ENCODE assay signal across 8 cellular contexts in genomic region chr17:60134396-60135159, GRCh38. TPM values are rescaled to one million over a fixed set of nuclear protein-coding genes. Genes with fewer than 3 reads are reported as not detected.
DNase-seq lines count a peak whose midpoint lies in the region; ATAC-seq and TF ChIP-seq lines count a peak whose summit lies in the region.

No MANE protein-coding gene starts in this region.

- H3K27me3 ChIP-seq in SK-N-SH (ENCODE audit: insufficient read depth) (no peaks in the 10 kb centered on the region), ectodermal cell (ENCODE audit: control insufficient read depth, insufficient read depth, low read length, poor library complexity, severe bottlenecking) (peaks cover 35% of the 10 kb centered on the region)

- peak overlapping the region; percentile 87 for H2AFZ ChIP-seq in SK-N-SH (ENCODE audit: low read depth)

- H3K9me3 ChIP-seq in SK-N-SH = no peaks in the 10 kb centered on the region
- no peaks in the 10 kb centered on the region for H3K9me3 ChIP-seq in ectodermal cell (ENCODE audit: control insufficient read depth, low read length)

- POLR2A ChIA-PET in SK-N-SH (lab: Yijun Ruan, JAX) = no interaction called here

- in situ Hi-C loops in G401 (cut with HindIII; ENCODE audit: low sequenced_read_pairs) = no loop called here

- H3K79me2 ChIP-seq in SK-N-SH (ENCODE audit: insufficient read depth) = peaks cover 34% of the 10 kb centered on the region

- H3F3A ChIP-seq in SK-N-SH (replicated peaks; ENCODE audit: insufficient read depth) = peaks cover 3% of the 10 kb centered on the region

- DNase-seq in AG10803 (ENCODE audit: low read depth) (peak; percentile 49), SK-N-SH (peak; percentile 69), midbrain (lab: John Stamatoyannopoulos, UW) (peak; percentile 0), G401 (ENCODE audit: low spot score) (no peak)

- H3K36me3 ChIP-seq in SK-N-SH (replicated peaks in 1 of 2; ENCODE audit: control insufficient read depth in 1 of 2, insufficient read depth in 2 of 2, low read length in 1 of 2) (peaks cover 0 to 10% of the 10 kb centered on the region in 2 experiments), ectodermal cell (ENCODE audit: control insufficient read depth, insufficient read depth, low read length) (no peaks in the 10 kb centered on the region), urinary bladder (ENCODE audit: insufficient read depth) (no peaks in the 10 kb centered on the region)

- H3K9me2 ChIP-seq in SK-N-SH = no peaks in the 10 kb centered on the region

- 15% methylated on average over 16 of the region's 16 CpGs for whole genome bisulfite sequencing in SK-N-SH (ENCODE audit: low lambda C conversion rate)
- 20 to 25% methylated on average over 13 to 16 of the region's 16 CpGs for WGBS in ectodermal cell, 2 experiments
- 9% methylated on average over 16 of the region's 16 CpGs for WGBS in urinary bladder

- TF ChIP-seq EP300 in SK-N-SH (IDR thresholded peaks at IDR 0.05; ENCODE audit: borderline replicate concordance in 1 of 2, low read depth in 1 of 2, low read length in 1 of 2) = no peak

- CTCF ChIA-PET in SK-N-SH (lab: Yijun Ruan, JAX) = interaction anchor here (0.8 to 1.8 kb wide), 3 partner anchors 8 to 56 kb away, joined by 4 to 11 read pairs (median 4); partner anchors contain the start of gene HEATR6

- TF ChIP-seq RAD21 in SK-N-SH (IDR thresholded peaks at IDR 0.05; ENCODE audit: low read length) = no peak

- ATAC-seq in GM21717 (IDR thresholded peaks at IDR 0.05; ENCODE audit: unreplicated experiment) = peak; percentile 21
- ATAC-seq in HG03159 (IDR thresholded peaks at IDR 0.05; ENCODE audit: unreplicated experiment) = no peak

- TF ChIP-seq CTCF in AG10803 (conservative IDR thresholded peaks at IDR 0.05; ENCODE audit: low read length) (no peak), SK-N-SH (IDR thresholded peaks at IDR 0.05) (no peak)

- peak overlapping the region; percentile 84 for H3K4me2 ChIP-seq in SK-N-SH

- peaks cover 2 to 20% of the 10 kb centered on the region in 2 experiments; a peak in 1 of 4 replicates for H3K4me1 ChIP-seq in SK-N-SH (ENCODE audit: control insufficient read depth in 1 of 2, insufficient read depth in 2 of 2, low read depth in 1 of 2, low read length in 1 of 2)
- peaks cover 4% of the 10 kb centered on the region for H3K4me1 ChIP-seq in ectodermal cell (ENCODE audit: control insufficient read depth, insufficient read depth, low read length)
- no peaks in the 10 kb centered on the region for H3K4me1 ChIP-seq in urinary bladder (ENCODE audit: insufficient read depth)

- H3K27ac ChIP-seq in SK-N-SH (ENCODE audit: low read depth in 2 of 2, low read length in 1 of 2) (peak overlapping the region; percentile 67 to 80), ectodermal cell (ENCODE audit: insufficient read depth, low read depth, low read length, poor library complexity, severe bottlenecking) (no peak overlapping the region), urinary bladder (ENCODE audit: low read depth) (no peak overlapping the region)

- H4K20me1 ChIP-seq in SK-N-SH (ENCODE audit: insufficient read depth) = no peaks in the 10 kb centered on the region

- H3K9ac ChIP-seq in SK-N-SH = peak overlapping the region; percentile 73

- peak overlapping the region; percentile 91 for H3K4me3 ChIP-seq in AG10803 (ENCODE audit: low read length)
- H3K4me3 ChIP-seq in SK-N-SH (ENCODE audit: low read depth in 2 of 2, low read length in 1 of 2) = peak overlapping the region; percentile 82
- H3K4me3 ChIP-seq in ectodermal cell (ENCODE audit: insufficient read depth, low read depth, low read length) = peak overlapping the region; percentile 76
- H3K4me3 ChIP-seq in urinary bladder (ENCODE audit: low read depth, low read length) = peak overlapping the region; percentile 57

TF ChIP-seq in SK-N-SH, 30 proteins besides CTCF, POLR2A, EP300 and RAD21:
- no peak for TF ChIP-seq MEF2A (IDR thresholded peaks at IDR 0.05; ENCODE audit: borderline replicate concordance, low read depth)
- TF ChIP-seq YY1 (IDR thresholded peaks at IDR 0.05; ENCODE audit: low read depth) = peak; percentile 47; the same call in 1 of the 2 replicates
- 0 out of 2 replicates have a peak, but pooled peaks have one; percentile 6 for TF ChIP-seq TAF1 (IDR thresholded peaks at IDR 0.05; ENCODE audit: borderline replicate concordance, low read depth, low read length)

RNA-seq across cellular contexts. Expression of gene CA4, which starts 15.2 kb away (rescaled TPM):
- polyA plus RNA-seq in SK-N-SH (2012; rRNA removed) (0.15 and 0.21 TPM in 2 replicates), urinary bladder (5.7 TPM)
- polyA plus RNA-seq in SK-N-SH (2012; cell fraction: cytosol; rRNA removed) = 0.04 and 0.10 TPM in 2 replicates
- 0.12 and 0.31 TPM in 2 replicates for polyA plus RNA-seq in SK-N-SH (2012; cell fraction: nucleus; rRNA removed)
- polyA plus RNA-seq in ectodermal cell (2013, experiment 1 of 4) = 19.6 TPM
- polyA plus RNA-seq in ectodermal cell (2013, experiment 2 of 4) = 37.0 TPM
- 22.6 TPM for polyA plus RNA-seq in ectodermal cell (2013, experiment 3 of 4)
- 28.7 TPM for polyA plus RNA-seq in ectodermal cell (2013, experiment 4 of 4)
- total RNA-seq in urinary bladder = 0.42 TPM
- total RNA-seq in G401 (2014; rRNA removed; shearing (Covaris generic)) = not detected in 2 replicates

RNA-seq across cellular contexts. Expression of gene HEATR6, which starts 55.9 kb away (rescaled TPM):
- 26.8 and 35.0 TPM in 2 replicates for polyA plus RNA-seq in SK-N-SH (2012; rRNA removed)
- polyA plus RNA-seq in SK-N-SH (2012; cell fraction: cytosol; rRNA removed) = 13.3 and 18.4 TPM in 2 replicates
- 83.7 and 92.5 TPM in 2 replicates for polyA plus RNA-seq in SK-N-SH (2012; cell fraction: nucleus; rRNA removed)
- polyA plus RNA-seq in ectodermal cell (2013, experiment 1 of 4) = 34.2 TPM
- 38.3 TPM for polyA plus RNA-seq in ectodermal cell (2013, experiment 2 of 4)
- 31.7 TPM for polyA plus RNA-seq in ectodermal cell (2013, experiment 3 of 4)
- polyA plus RNA-seq in ectodermal cell (2013, experiment 4 of 4) = 30.2 TPM
- 21.4 TPM for total RNA-seq in urinary bladder
- polyA plus RNA-seq in urinary bladder = 12.1 TPM
- 22.8 and 27.8 TPM in 2 replicates for total RNA-seq in G401 (2014; rRNA removed; shearing (Covaris generic))

Comparison
In these comparisons a context has a peak if more than half of its experiments do, and no peak if none do; other contexts are left out.
1. H3K27ac ChIP-seq: peak in SK-N-SH (2 of 2); none in ectodermal cell (single experiment) and urinary bladder (single experiment).
2. Peak in every context shown above with its lines, with median percentiles within 50 percentile points of each other: H3K4me3 ChIP-seq.